Comparison of ENCODE assay signal across 8 cellular contexts in genomic region chr19:52857378-52858191, GRCh38. TPM values are rescaled to one million over a fixed set of nuclear protein-coding genes. Genes with fewer than 3 reads are reported as not detected.
DNase-seq lines count a peak whose midpoint lies in the region; ATAC-seq and TF ChIP-seq lines count a peak whose summit lies in the region.
"Not testable (repeated sequence)": the region's sequence is repeated elsewhere in the genome, so short reads cannot be mapped to it uniquely, and the experiment has no call there.

Gene ZNF468, minus strand, starts transcription at chr19:52857619. Its CDS starts 3,347 bp downstream, at chr19:52854272.

- peaks cover 5 to 26% (median 12%) of the 10 kb centered on the region in 4 donors for H3K9me3 ChIP-seq in liver (ENCODE audit: control insufficient read depth in 4 of 4, low read length in 3 of 4)

- not testable (repeated sequence) for H3K9me3 Mint-ChIP-seq in activated CD8-positive, alpha-beta T cell treated with anti-CD3 and anti-CD28 coated beads for 36 hours

- H3K4me1 Mint-ChIP-seq in activated CD8-positive, alpha-beta T cell treated with anti-CD3 and anti-CD28 coated beads for 36 hours (ENCODE audit: low read depth), result peaks cover 18% of the 10 kb centered on the region

- H3K36me3 ChIP-seq in liver (ENCODE audit: control insufficient read depth in 4 of 4, insufficient read depth in 3 of 4, low read depth in 1 of 4, low read length in 3 of 4), result not testable (repeated sequence)

- intact Hi-C loops in activated CD8-positive, alpha-beta T cell treated with anti-CD3 and anti-CD28 coated beads for 36 hours (cut with micrococcal nuclease), result not testable (repeated sequence)

- H3K4me3 ChIP-seq in liver (ENCODE audit: low read depth in 1 of 3, low read length in 3 of 3), result peak within 1 kb of the TSS; percentile 32 to 56 (median 56)

- not testable (repeated sequence) for H3K27me3 ChIP-seq in liver (ENCODE audit: control insufficient read depth in 4 of 4, insufficient read depth in 4 of 4, low read length in 3 of 4)

- H3K27ac ChIP-seq in liver (ENCODE audit: low read depth in 1 of 2, low read length in 2 of 2), result not testable (repeated sequence)

- WGBS in liver, result 5% methylated on average over 43 of the region's 43 CpGs

- POLR2A ChIA-PET in activated CD8-positive, alpha-beta T cell treated with anti-CD3 and anti-CD28 coated beads for 36 hours (lab: Charles Lee), result not testable (repeated sequence)

- peak within 1 kb of the TSS; percentile 81 for H3K4me3 Mint-ChIP-seq in activated CD8-positive, alpha-beta T cell treated with anti-CD3 and anti-CD28 coated beads for 36 hours

- H3K9ac ChIP-seq in liver (ENCODE audit: low read depth in 1 of 2, low read length in 2 of 2), result not testable (repeated sequence)

- not testable (repeated sequence) for H3K4me1 ChIP-seq in liver (ENCODE audit: control insufficient read depth in 4 of 4, insufficient read depth in 4 of 4, low read length in 3 of 4)

- H3K27me3 Mint-ChIP-seq in activated CD8-positive, alpha-beta T cell treated with anti-CD3 and anti-CD28 coated beads for 36 hours, result not testable (repeated sequence)

- peak; percentile 76 for ATAC-seq in GM19328 (IDR thresholded peaks at IDR 0.05; ENCODE audit: unreplicated experiment)
- ATAC-seq in HG03457 (IDR thresholded peaks at IDR 0.05; ENCODE audit: unreplicated experiment), result peak; percentile 86
- peak; percentile 100 for ATAC-seq in activated CD8-positive, alpha-beta T cell treated with anti-CD3 and anti-CD28 coated beads for 36 hours

- CTCF ChIA-PET in activated CD8-positive, alpha-beta T cell treated with anti-CD3 and anti-CD28 coated beads for 36 hours (lab: Charles Lee), result not testable (repeated sequence)

- peaks cover 28% of the 10 kb centered on the region for H3K36me3 Mint-ChIP-seq in activated CD8-positive, alpha-beta T cell treated with anti-CD3 and anti-CD28 coated beads for 36 hours (ENCODE audit: low read depth)

- DNase-seq in C1 segment of cervical spinal cord (lab: John Stamatoyannopoulos, UW) (peak in 13 of 14 donors; percentile 17 to 84 (median 69)), NCI-H774 (lab: John Stamatoyannopoulos, UW) (peak; percentile 84), ecto neural progenitor cell (ENCODE audit: low spot score) (peak; percentile 80)
- DNase-seq in activated CD8-positive, alpha-beta T cell treated with anti-CD3 and anti-CD28 coated beads for 36 hours, result peak; percentile 83
- peak; percentile 56 for DNase-seq in stimulated activated CD4-positive, alpha-beta T cell treated with anti-CD3 and anti-CD28 coated beads, Interleukin-2, amount 100 ng/mL, for 4 hours (ENCODE audit: low read depth)

- peak within 1 kb of the TSS; percentile 91 for H3K27ac Mint-ChIP-seq in activated CD8-positive, alpha-beta T cell treated with anti-CD3 and anti-CD28 coated beads for 36 hours

- TF ChIP-seq RAD21 in liver (IDR thresholded peaks at IDR 0.05), result peak in 1 of 2 donors; percentile 15

- not testable (repeated sequence) for TF ChIP-seq CTCF in activated CD8-positive, alpha-beta T cell treated with anti-CD3 and anti-CD28 coated beads for 36 hours (IDR thresholded peaks at IDR 0.05); liver (IDR thresholded peaks at IDR 0.05; ENCODE audit: low read depth, low read length, missing input control)

TF ChIP-seq in liver, 16 proteins besides CTCF, POLR2A, EP300 and RAD21:
- TF ChIP-seq NR2F2 (IDR thresholded peaks at IDR 0.05) (peak; percentile 24), GABPA (IDR thresholded peaks at IDR 0.05 in 1 of 2, conservative IDR thresholded peaks at IDR 0.05 in 1 of 2) (peak in 1 of 2 donors; percentile 60), HNF4A (conservative IDR thresholded peaks at IDR 0.05) (peak in 1 of 2 donors; percentile 37)
TF ChIP-seq in liver: peak in this region for 3; not testable (repeated sequence) for 13.

RNA-seq across cellular contexts. Expression of gene ZNF468, which starts in this region (rescaled TPM):
- 10 to 100 TPM; 11.2 to 12.9 TPM for total RNA-seq in activated CD8-positive, alpha-beta T cell treated with anti-CD3 and anti-CD28 coated beads for 36 hours
- total RNA-seq in liver, result 10 to 100 TPM in 1 of 2 donors, 1 to 10 TPM in 1; 7.4 to 15.1 TPM
- polyA plus RNA-seq in liver, result 1 to 10 TPM; 2.1 to 3.0 TPM
